ENCODE assay signal across 6 cellular contexts in the genomic region with DNA sequence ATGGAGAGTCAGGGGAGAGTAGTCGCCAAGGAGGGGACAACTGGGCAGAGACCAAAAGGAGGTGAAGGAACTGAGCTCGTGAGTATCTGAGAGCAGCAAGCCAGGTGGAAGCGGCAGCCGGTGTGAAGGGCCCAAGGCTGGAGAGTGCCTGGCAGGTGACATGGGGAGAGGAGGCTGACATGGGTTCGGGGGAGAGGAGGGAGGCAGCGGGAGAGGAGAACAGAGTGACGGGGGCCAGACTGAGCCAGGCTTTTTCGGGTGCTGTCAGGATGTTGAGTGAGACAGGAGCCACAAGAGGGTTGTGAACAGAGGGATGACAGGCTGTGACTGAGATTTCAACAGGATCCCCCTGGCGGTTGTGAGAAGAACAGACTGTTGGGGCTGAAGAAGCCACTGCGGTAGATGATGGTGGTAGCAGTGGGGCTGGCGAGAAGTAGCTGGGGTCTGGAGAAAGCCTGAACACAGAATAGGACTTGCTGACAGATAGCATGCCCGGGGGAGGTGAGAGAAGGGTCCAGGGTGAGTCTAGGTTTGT. TPM values are rescaled to one million over a fixed set of nuclear protein-coding genes. Genes with fewer than 3 reads are reported as not detected.
DNase-seq lines count a peak whose midpoint lies in the region; ATAC-seq and TF ChIP-seq lines count a peak whose summit lies in the region.

No MANE protein-coding gene starts in this region.

- H3K9me3 ChIP-seq in HEK293 (ENCODE audit: control insufficient read depth, insufficient read depth, low read depth, low read length) (peaks cover 4% of the 10 kb centered on the region; the same call in 1 of the 2 replicates), uterus (no peaks in the 10 kb centered on the region)

- CTCF ChIA-PET in HEK293 (lab: Yijun Ruan, JAX): interaction anchor here (0.6 to 1.7 kb wide), 15 partner anchors 8 to 260 kb away, joined by 3 to 9 read pairs (median 4); no protein-coding TSS in a partner anchor

- H3K27ac Mint-ChIP-seq in activated naive CD8-positive, alpha-beta T cell treated with anti-CD3 and anti-CD28 coated beads, Interleukin-2, amount 50 U/mL, for 24 hours: no peak overlapping the region
- H3K27ac Mint-ChIP-seq in natural killer cell: peak overlapping the region in 1 of 2 donors; percentile 44

- H3K27ac ChIP-seq in HEK293 (ENCODE audit: extremely low read depth, low read depth, low read length) (no peak overlapping the region), uterus (no peak overlapping the region)

- peak; percentile 41 for ATAC-seq in activated naive CD8-positive, alpha-beta T cell treated with anti-CD3 and anti-CD28 coated beads, Interleukin-2, amount 50 U/mL, for 24 hours
- ATAC-seq in natural killer cell (peak in 2 of 3 donors; percentile 58 to 68), HG03196 (IDR thresholded peaks at IDR 0.05; ENCODE audit: unreplicated experiment) (no peak)

- H3K36me3 ChIP-seq in HEK293 (ENCODE audit: control insufficient read depth in 2 of 2, insufficient read depth in 1 of 2, low read length in 2 of 2) (peaks cover 13 to 67% of the 10 kb centered on the region in 2 experiments), uterus (no peaks in the 10 kb centered on the region)

- H3K4me3 ChIP-seq in HEK293 (ENCODE audit: low read depth, low read length) (no peak overlapping the region), uterus (no peak overlapping the region)

- POLR2A ChIA-PET in HEK293 (lab: Yijun Ruan, JAX): no interaction called here

- H3K4me1 Mint-ChIP-seq in activated naive CD8-positive, alpha-beta T cell treated with anti-CD3 and anti-CD28 coated beads, Interleukin-2, amount 50 U/mL, for 24 hours: peaks cover 42% of the 10 kb centered on the region
- H3K4me1 Mint-ChIP-seq in natural killer cell: peaks cover 7 to 20% of the 10 kb centered on the region in 2 donors

- H3K36me3 Mint-ChIP-seq in activated naive CD8-positive, alpha-beta T cell treated with anti-CD3 and anti-CD28 coated beads, Interleukin-2, amount 50 U/mL, for 24 hours (ENCODE audit: low read depth): peaks cover 40% of the 10 kb centered on the region
- peaks cover 10% of the 10 kb centered on the region for H3K36me3 Mint-ChIP-seq in natural killer cell

- H3K4me3 Mint-ChIP-seq in activated naive CD8-positive, alpha-beta T cell treated with anti-CD3 and anti-CD28 coated beads, Interleukin-2, amount 50 U/mL, for 24 hours: no peak overlapping the region
- H3K4me3 Mint-ChIP-seq in natural killer cell: no peak overlapping the region

- H3K27me3 Mint-ChIP-seq in activated naive CD8-positive, alpha-beta T cell treated with anti-CD3 and anti-CD28 coated beads, Interleukin-2, amount 50 U/mL, for 24 hours: no peaks in the 10 kb centered on the region
- peaks cover 4 to 7% of the 10 kb centered on the region in 2 donors for H3K27me3 Mint-ChIP-seq in natural killer cell (ENCODE audit: low read depth in 2 of 2)

- H3K4me1 ChIP-seq in HEK293 (ENCODE audit: control insufficient read depth, insufficient read depth, low read length): peaks cover 8% of the 10 kb centered on the region
- H3K4me1 ChIP-seq in uterus: no peaks in the 10 kb centered on the region

- no peaks in the 10 kb centered on the region for H3K27me3 ChIP-seq in uterus

- no peaks in the 10 kb centered on the region for H3K9me3 Mint-ChIP-seq in activated naive CD8-positive, alpha-beta T cell treated with anti-CD3 and anti-CD28 coated beads, Interleukin-2, amount 50 U/mL, for 24 hours
- no peaks in the 10 kb centered on the region for H3K9me3 Mint-ChIP-seq in natural killer cell

- TF ChIP-seq CTCF in HEK293 (tag by site-specific recombination; IDR thresholded peaks at IDR 0.05) (0 out of 2 replicates have a peak, but pooled peaks have one; percentile 18), natural killer cell (IDR thresholded peaks at IDR 0.05) (no peak), uterus (IDR thresholded peaks at IDR 0.05) (peak in 2 of 4 experiments; percentile 9 to 18)

- TF ChIP-seq POLR2A in uterus (IDR thresholded peaks at IDR 0.05): no peak

- DNase-seq in activated naive CD8-positive, alpha-beta T cell treated with anti-CD3 and anti-CD28 coated beads, Interleukin-2, amount 50 U/mL, for 24 hours: no peak
- DNase-seq in natural killer cell (no peak), uterus (no peak), NCI-H748 (lab: John Stamatoyannopoulos, UW; ENCODE audit: unreplicated experiment) (no peak)

- intact Hi-C loops in natural killer cell (cut with micrococcal nuclease): no loop called here
- intact Hi-C loops in uterus (cut with DNase I; ENCODE audit: low total_unique reads): no loop called here

TF ChIP-seq in HEK293, 187 proteins besides CTCF, POLR2A, EP300 and RAD21:
- no peak for TF ChIP-seq ZNF354C (tag by site-specific recombination; IDR thresholded peaks at IDR 0.05; ENCODE audit: borderline replicate concordance, low read depth)
- no peak for TF ChIP-seq ZBTB1 (tag by site-specific recombination; IDR thresholded peaks at IDR 0.05)
- TF ChIP-seq ZNF335 (tag by site-specific recombination; conservative IDR thresholded peaks at IDR 0.05): no peak
- TF ChIP-seq HIC1 (tag by site-specific recombination; IDR thresholded peaks at IDR 0.05): no peak
- TF ChIP-seq TRIM28 (IDR thresholded peaks at IDR 0.05; ENCODE audit: borderline replicate concordance, low read length): no peak
- TF ChIP-seq ZSCAN30 (tag by site-specific recombination; IDR thresholded peaks at IDR 0.05): no peak
- no peak for TF ChIP-seq ZNF423 (tag by site-specific recombination; IDR thresholded peaks at IDR 0.05)
- no peak for TF ChIP-seq PRDM4 (tag by site-specific recombination; IDR thresholded peaks at IDR 0.05)

RNA-seq across cellular contexts. Expression of gene ELK1, which starts 5.7 kb away (rescaled TPM):
- total RNA-seq in natural killer cell: 10 to 100 TPM; 14.1 to 15.2 (median 14.8) TPM
- 10 to 100 TPM; 18.2 to 34.2 (median 25.6) TPM for total RNA-seq in uterus

RNA-seq across cellular contexts. Expression of gene UXT, which starts 14.4 kb away (rescaled TPM):
- total RNA-seq in natural killer cell (100 to 1,000 TPM in 1 of 3 donors, 10 to 100 TPM in 2; 88.2 to 102 (median 95.4) TPM), uterus (100 to 1,000 TPM in 2 of 4 donors, 10 to 100 TPM in 2; 58.2 to 900 (median 216) TPM)

RNA-seq across cellular contexts. Expression of gene CFP, which starts 14.9 kb away (rescaled TPM):
- total RNA-seq in natural killer cell (10 to 100 TPM in 2 of 3 donors, 1 to 10 TPM in 1; 9.0 to 21.1 (median 19.3) TPM), uterus (1 to 10 TPM in 2 of 4 donors, under 1 TPM in 1, not detected in 1; 0.51 to 2.0 (median 1.7) TPM)

RNA-seq across cellular contexts. Expression of gene SYN1, which starts 25.0 kb away (rescaled TPM):
- total RNA-seq in natural killer cell: under 1 TPM in 1 of 3 donors, not detected in 2; 0.40 TPM
- 1 to 10 TPM in 2 of 4 donors, not detected in 2; 1.2 to 1.5 TPM for total RNA-seq in uterus
